Comparison of ENCODE assay signal across 8 cellular contexts in genomic region chr16:70065746-70066658, GRCh38. TPM values are rescaled to one million over a fixed set of nuclear protein-coding genes. Genes with fewer than 3 reads are reported as not detected.
DNase-seq lines count a peak whose midpoint lies in the region; ATAC-seq, FAIRE-seq and TF ChIP-seq lines count a peak whose summit lies in the region.
"Not testable (repeated sequence)": the region's sequence is repeated elsewhere in the genome, so short reads cannot be mapped to it uniquely, and the experiment has no call there.

No MANE protein-coding gene starts in this region.

- H3K4me2 ChIP-seq in astrocyte (ENCODE audit: low read length), result peak overlapping the region; percentile 83

- H3K27ac ChIP-seq in astrocyte (ENCODE audit: low read depth, low read length), result peak overlapping the region; percentile 12
- H3K27ac ChIP-seq in aorta (ENCODE audit: low read depth in 1 of 2, low read length in 2 of 2), result peak overlapping the region; percentile 39 to 91

- not testable (repeated sequence) for H3K36me3 Mint-ChIP-seq in astrocyte (ENCODE audit: low read depth, unreplicated experiment)

- H3K4me3 ChIP-seq in astrocyte (ENCODE audit: insufficient read depth, low read depth, low read length) (peak overlapping the region; percentile 58), aorta (ENCODE audit: low read length in 2 of 2) (peak overlapping the region; percentile 74 to 76)

- H4K20me1 ChIP-seq in astrocyte (ENCODE audit: insufficient read depth, low read length), result peaks cover 26% of the 10 kb centered on the region

- not testable (repeated sequence) for FAIRE-seq in astrocyte (lab: Jason Lieb, UNC)

- intact Hi-C loops in aorta (cut with DNase I), result not testable (repeated sequence)

- peaks cover 26% of the 10 kb centered on the region for H3K79me2 ChIP-seq in astrocyte (ENCODE audit: insufficient read depth, low read length)

- WGBS in aorta, 2 donors, result 0 to 1% methylated on average over 45 to 62 of the region's 62 CpGs

- H2AFZ ChIP-seq in astrocyte (ENCODE audit: low read depth, low read length), result peak overlapping the region; percentile 56

- DNase-seq in NCI-H2029 (lab: John Stamatoyannopoulos, UW), result peak; percentile 63
- peak; percentile 87 for DNase-seq in T-helper 22 cell (ENCODE audit: low read depth)
- peak; percentile 53 for DNase-seq in astrocyte (ENCODE audit: low read depth)
- peak; percentile 68 for DNase-seq in hepatic stellate cell (ENCODE audit: low spot score)
- DNase-seq in renal cortical epithelial cell (ENCODE audit: low read depth), result peak; percentile 44
- peak; percentile 92 to 96 for DNase-seq in aorta

- H3K4me1 Mint-ChIP-seq in astrocyte (ENCODE audit: low read depth, unreplicated experiment), result not testable (repeated sequence)

- H3K9me3 ChIP-seq in astrocyte (ENCODE audit: insufficient read depth, low read depth, low read length); aorta (ENCODE audit: control insufficient read depth, low read length): not testable (repeated sequence)

- H3K27me3 Mint-ChIP-seq in astrocyte (ENCODE audit: low read depth, unreplicated experiment), result not testable (repeated sequence)

- ATAC-seq in GM18519 (IDR thresholded peaks at IDR 0.05; ENCODE audit: low FRiP score, unreplicated experiment) (peak; percentile 79), HG03039 (IDR thresholded peaks at IDR 0.05; ENCODE audit: unreplicated experiment) (peak; percentile 92), aorta (ENCODE audit: low FRiP score) (peak; percentile 93)

- peak overlapping the region; percentile 90 for H3K4me3 Mint-ChIP-seq in astrocyte (ENCODE audit: unreplicated experiment)

- not testable (repeated sequence) for H3K27me3 ChIP-seq in astrocyte (ENCODE audit: insufficient read depth, low read length); aorta (ENCODE audit: control insufficient read depth in 1 of 2, insufficient read depth in 2 of 2, low read length in 1 of 2)

- H3K36me3 ChIP-seq in astrocyte (ENCODE audit: insufficient read depth, low read length); aorta (ENCODE audit: control insufficient read depth in 1 of 2, insufficient read depth in 2 of 2, low read length in 1 of 2): not testable (repeated sequence)

- peak overlapping the region; percentile 80 for H3K9ac ChIP-seq in astrocyte (ENCODE audit: low read length)

- not testable (repeated sequence) for H3K9me3 Mint-ChIP-seq in astrocyte (ENCODE audit: unreplicated experiment)

- not testable (repeated sequence) for TF ChIP-seq CTCF in astrocyte (IDR thresholded peaks at IDR 0.05; ENCODE audit: insufficient read depth, low read depth, low read length)

- H3K4me1 ChIP-seq in astrocyte (ENCODE audit: insufficient read depth, low read length); aorta (ENCODE audit: control insufficient read depth in 1 of 2, insufficient read depth in 2 of 2, low read length in 2 of 2): not testable (repeated sequence)

- H3K27ac Mint-ChIP-seq in astrocyte (ENCODE audit: unreplicated experiment), result peak overlapping the region; percentile 58

RNA-seq across cellular contexts. Expression of gene PDPR, which starts 48.1 kb away (rescaled TPM):
- total RNA-seq in astrocyte (22.0 and 22.7 TPM in 2 replicates), renal cortical epithelial cell (14.6 and 39.7 TPM in 2 replicates), aorta (10 to 100 TPM; 36.0 to 38.8 TPM)
- 10 to 100 TPM in 1 of 2 donors, 1 to 10 TPM in 1; 2.9 to 14.2 TPM for polyA plus RNA-seq in aorta

Comparison
In these comparisons a context has a peak if more than half of its experiments do, and no peak if none do; other contexts are left out.
1. Peak in every context shown above with its lines: DNase-seq, ATAC-seq, H3K4me3 ChIP-seq and H3K27ac ChIP-seq.
2. DNase-seq: peak in every context shown above with its lines; median percentile 94 in aorta; 87 in T-helper 22 cell; 68 in hepatic stellate cell; 63 in NCI-H2029; 53 in astrocyte; 44 in renal cortical epithelial cell.